Comparison of ENCODE assay signal across 13 cellular contexts in genomic region chr10:21926949-21927348, GRCh38.
A peak's percentile ranks its signal among the peaks of the same experiment; 100 is the strongest.
DNase-seq lines count a peak whose midpoint lies in the region; ATAC-seq, FAIRE-seq and TF ChIP-seq lines count a peak whose summit lies in the region.
"Had no signal": no experiment of that assay in that cellular context is flagged by ENCODE, and none has a peak within 500 bp of the region (broad histone marks: within the 10 kb centered on the region; RNA-seq: fewer than 3 reads in every experiment).

No MANE protein-coding gene starts in this region.

- RAD21 ChIA-PET in HCT116 (lab: Charles Lee; ENCODE audit: low non-redundant PET in 1 of 2, low total read pairs in 2 of 2, uncharacterized antibody in 2 of 2, unreplicated experiment in 2 of 2), result no interaction called here

- peaks cover 4% of the 10 kb centered on the region; the same call in 1 of the 2 replicates for H3K79me2 ChIP-seq in HCT116 (ENCODE audit: insufficient read depth, low read length)

- TF ChIP-seq RAD21 in A549 (conservative IDR thresholded peaks at IDR 0.05 in 1 of 2, IDR thresholded peaks at IDR 0.05 in 1 of 2), result no peak
- TF ChIP-seq RAD21 in HCT116 (IDR thresholded peaks at IDR 0.05; ENCODE audit: low read depth), result no peak

- H2AFZ ChIP-seq in HCT116 (ENCODE audit: low read depth, low read length, poor library complexity, severe bottlenecking), result no peak overlapping the region

- DNase-seq in A549 (ENCODE audit: low read depth in 1 of 2, low spot score in 1 of 2) (peak; percentile 29 to 74), HCT116 (ENCODE audit: low read depth, low spot score) (no peak), islet precursor cell (peak; percentile 57), amygdala (lab: John Stamatoyannopoulos, UW) (no peak), anterior cingulate cortex (lab: John Stamatoyannopoulos, UW) (no peak)
- no peak for DNase-seq in stimulated activated effector memory CD8-positive, alpha-beta T cell treated with anti-CD3 and anti-CD28 coated beads, Interleukin-12 subunit alpha, Interleukin-12 subunit beta, amount 100 ng/mL, for 72 hours (ENCODE audit: low spot score in 2 of 2)
- no peak for DNase-seq in activated T-cell treated with anti-CD3 and anti-CD28 coated beads, Interleukin-2, amount 50 U/mL, for 24 hours
- DNase-seq: CD4-positive, alpha-beta memory T cell; NCI-H345; substantia nigra had no signal

- 0 out of 5 replicates have a peak, but pooled peaks of 1 of the 2 experiments have one; percentile 18 for TF ChIP-seq EP300 in A549 (IDR thresholded peaks at IDR 0.05)

- POLR2A ChIA-PET in A549 (lab: Yijun Ruan, JAX) (no interaction called here), HCT116 (lab: Charles Lee) (no interaction called here)

- intact Hi-C loops in HCT116 (cut with micrococcal nuclease), result no loop called here

- WGBS in A549 (ENCODE audit: missing lambda C conversion rate), result 8% methylated on average over 2 of the region's 2 CpGs

- no peak overlapping the region for H3K4me3 Mint-ChIP-seq in stimulated activated effector memory CD8-positive, alpha-beta T cell treated with anti-CD3 and anti-CD28 coated beads, Interleukin-12 subunit alpha, Interleukin-12 subunit beta, amount 100 ng/mL, for 72 hours
- H3K4me3 Mint-ChIP-seq in activated T-cell treated with anti-CD3 and anti-CD28 coated beads, Interleukin-2, amount 50 U/mL, for 24 hours, result no peak overlapping the region
- H3K4me3 Mint-ChIP-seq: activated naive CD8-positive, alpha-beta T cell; CD4-positive, alpha-beta memory T cell had no signal

- peaks cover 6% of the 10 kb centered on the region for H3K36me3 Mint-ChIP-seq in stimulated activated effector memory CD8-positive, alpha-beta T cell treated with anti-CD3 and anti-CD28 coated beads, Interleukin-12 subunit alpha, Interleukin-12 subunit beta, amount 100 ng/mL, for 72 hours
- H3K36me3 Mint-ChIP-seq in activated T-cell treated with anti-CD3 and anti-CD28 coated beads, Interleukin-2, amount 50 U/mL, for 24 hours (ENCODE audit: low read depth), result peaks cover 10% of the 10 kb centered on the region

- H3K9me2 ChIP-seq in HCT116 (ENCODE audit: insufficient read depth), result no peaks in the 10 kb centered on the region

- no peak for TF ChIP-seq CTCF in A549 (IDR thresholded peaks at IDR 0.05)
- no peak for TF ChIP-seq CTCF in HCT116 (IDR thresholded peaks at IDR 0.05 in 2 of 3, conservative IDR thresholded peaks at IDR 0.05 in 1 of 3; ENCODE audit: borderline replicate concordance in 1 of 3, insufficient read depth in 1 of 3, low read depth in 2 of 3, low read length in 2 of 3)

- H3K4me1 ChIP-seq in A549 (peaks cover 37% of the 10 kb centered on the region), HCT116 (ENCODE audit: control insufficient read depth in 1 of 2, insufficient read depth in 2 of 2, low read length in 2 of 2) (peaks cover 2 to 12% of the 10 kb centered on the region in 2 experiments; a peak in 3 of 4 replicates)

- no peaks in the 10 kb centered on the region for H3K27me3 Mint-ChIP-seq in activated T-cell treated with anti-CD3 and anti-CD28 coated beads, Interleukin-2, amount 50 U/mL, for 24 hours
- H3K27me3 Mint-ChIP-seq: activated naive CD8-positive, alpha-beta T cell; CD4-positive, alpha-beta memory T cell had no signal

- H3K27ac Mint-ChIP-seq in stimulated activated effector memory CD8-positive, alpha-beta T cell treated with anti-CD3 and anti-CD28 coated beads, Interleukin-12 subunit alpha, Interleukin-12 subunit beta, amount 100 ng/mL, for 72 hours, result no peak overlapping the region
- no peak overlapping the region for H3K27ac Mint-ChIP-seq in activated T-cell treated with anti-CD3 and anti-CD28 coated beads, Interleukin-2, amount 50 U/mL, for 24 hours
- H3K27ac Mint-ChIP-seq: activated naive CD8-positive, alpha-beta T cell had no signal

- TF ChIP-seq POLR2A in A549 (IDR thresholded peaks at IDR 0.05; ENCODE audit: low read length), result no peak
- no peak for TF ChIP-seq POLR2A in HCT116 (IDR thresholded peaks at IDR 0.05; ENCODE audit: borderline replicate concordance, extremely low read depth, insufficient read depth, insufficient read length)

- no peaks in the 10 kb centered on the region for H4K20me1 ChIP-seq in HCT116 (ENCODE audit: insufficient read depth)

- no peaks in the 10 kb centered on the region for H3K27me3 ChIP-seq in HCT116 (ENCODE audit: insufficient read depth, low read length)

- ATAC-seq in A549, result peak; percentile 73 to 79; a peak in 5 of 6 replicates
- peak; percentile 47; the same call in 1 of the 2 replicates for ATAC-seq in HCT116
- no peak for ATAC-seq in stimulated activated effector memory CD8-positive, alpha-beta T cell treated with anti-CD3 and anti-CD28 coated beads, Interleukin-12 subunit alpha, Interleukin-12 subunit beta, amount 100 ng/mL, for 72 hours

- H3K4me2 ChIP-seq in A549, result peak overlapping the region; percentile 72
- H3K4me2 ChIP-seq in HCT116 (ENCODE audit: low read length), result peak overlapping the region; percentile 4; the same call in 1 of the 2 replicates

- no TSS peak for BruUV-seq in HCT116 (replicated peaks; lab: Mats Ljungman, UMichigan)

- H3K4me1 Mint-ChIP-seq in stimulated activated effector memory CD8-positive, alpha-beta T cell treated with anti-CD3 and anti-CD28 coated beads, Interleukin-12 subunit alpha, Interleukin-12 subunit beta, amount 100 ng/mL, for 72 hours, result no peaks in the 10 kb centered on the region
- H3K4me1 Mint-ChIP-seq in activated T-cell treated with anti-CD3 and anti-CD28 coated beads, Interleukin-2, amount 50 U/mL, for 24 hours (ENCODE audit: low read depth), result peaks cover 2% of the 10 kb centered on the region

- no peak overlapping the region for H3K9ac ChIP-seq in HCT116 (ENCODE audit: low read length)

- H3K4me3 ChIP-seq in A549 (no peak overlapping the region), HCT116 (replicated peaks in 1 of 2; ENCODE audit: low read depth in 1 of 2, low read length in 2 of 2) (no peak overlapping the region)
- H3K4me3 ChIP-seq: skin epidermis had no signal

- H3K27ac ChIP-seq in A549 (peak overlapping the region in 1 of 2 experiments; percentile 61; a peak in 3 of 6 replicates), HCT116 (ENCODE audit: low read depth, low read length) (no peak overlapping the region)

- no peaks in the 10 kb centered on the region for H3K36me3 ChIP-seq in HCT116 (ENCODE audit: control insufficient read depth in 1 of 2, insufficient read depth in 2 of 2, low read length in 2 of 2)

- no peaks in the 10 kb centered on the region for H3K9me3 Mint-ChIP-seq in stimulated activated effector memory CD8-positive, alpha-beta T cell treated with anti-CD3 and anti-CD28 coated beads, Interleukin-12 subunit alpha, Interleukin-12 subunit beta, amount 100 ng/mL, for 72 hours
- no peaks in the 10 kb centered on the region for H3K9me3 Mint-ChIP-seq in activated T-cell treated with anti-CD3 and anti-CD28 coated beads, Interleukin-2, amount 50 U/mL, for 24 hours
- H3K9me3 Mint-ChIP-seq: CD4-positive, alpha-beta memory T cell had no signal

- FAIRE-seq in A549 (lab: Jason Lieb, UNC), result peak; percentile 87
- peak; percentile 99 for FAIRE-seq in TTC549 (lab: Jason Lieb, UNC)

- CTCF ChIA-PET in A549 (lab: Yijun Ruan, JAX), result interaction anchor here (1.2 to 1.7 kb wide), 2 partner anchors 25 to 431 kb away, joined by 4 to 5 read pairs; no protein-coding TSS in a partner anchor
- CTCF ChIA-PET in HCT116 (lab: Charles Lee), result no interaction called here

- H3K9me3 ChIP-seq in A549 (no peaks in the 10 kb centered on the region), HCT116 (ENCODE audit: control insufficient read depth in 1 of 2, insufficient read depth in 1 of 2, low read depth in 1 of 2, low read length in 2 of 2) (no peaks in the 10 kb centered on the region)

TF ChIP-seq in A549, 52 proteins besides CTCF, POLR2A, EP300 and RAD21 (continues in another document):
- no peak for TF ChIP-seq BCL3 (IDR thresholded peaks at IDR 0.05)
- TF ChIP-seq USF2 (IDR thresholded peaks at IDR 0.05), result no peak
- TF ChIP-seq FOSL2 (IDR thresholded peaks at IDR 0.05), result no peak
- no peak for TF ChIP-seq FOSL2 (CRISPR knock-in tag; IDR thresholded peaks at IDR 0.05)
- peak in 1 of 2 experiments; percentile 62; a peak in 1 of 4 replicates for TF ChIP-seq CEBPB (IDR thresholded peaks at IDR 0.05)

TF ChIP-seq in HCT116, 20 proteins besides CTCF, POLR2A, EP300 and RAD21:
- TF ChIP-seq SRF (IDR thresholded peaks at IDR 0.05; ENCODE audit: low read depth) (no peak), EZH2phosphoT487 (IDR thresholded peaks at IDR 0.05; ENCODE audit: borderline replicate concordance) (no peak), ZNF274 (IDR thresholded peaks at IDR 0.05; ENCODE audit: low read depth, low read length) (no peak), SIN3A (IDR thresholded peaks at IDR 0.05; ENCODE audit: low read depth) (no peak), CEBPB (IDR thresholded peaks at IDR 0.05; ENCODE audit: low read depth) (no peak), JUND (IDR thresholded peaks at IDR 0.05) (no peak), YY1 (IDR thresholded peaks at IDR 0.05; ENCODE audit: extremely low read depth, insufficient replicate concordance, low read depth, low read length) (no peak), ATF3 (IDR thresholded peaks at IDR 0.05) (no peak), FOSL1 (IDR thresholded peaks at IDR 0.05; ENCODE audit: low read depth) (no peak), ZFX (IDR thresholded peaks at IDR 0.05) (no peak), POLR2AphosphoS5 (IDR thresholded peaks at IDR 0.05; ENCODE audit: low read depth, low read length) (no peak), EGR1 (IDR thresholded peaks at IDR 0.05; ENCODE audit: low read depth) (no peak), ZBTB33 (IDR thresholded peaks at IDR 0.05; ENCODE audit: extremely low read depth, insufficient replicate concordance, low read length) (no peak), SP1 (IDR thresholded peaks at IDR 0.05; ENCODE audit: low read depth) (no peak), CBX3 (IDR thresholded peaks at IDR 0.05; ENCODE audit: low read depth) (no peak)

Comparison
In these comparisons a context has a peak if more than half of its experiments do, and no peak if none do; other contexts are left out.
1. DNase-seq: peak in A549 (2 of 2) and islet precursor cell (single experiment); none in HCT116 (single experiment), stimulated activated effector memory CD8-positive, alpha-beta T cell treated with anti-CD3 and anti-CD28 coated beads, Interleukin-12 subunit alpha, Interleukin-12 subunit beta, amount 100 ng/mL, for 72 hours (0 of 2), amygdala (0 of 56), activated T-cell treated with anti-CD3 and anti-CD28 coated beads, Interleukin-2, amount 50 U/mL, for 24 hours (single experiment) and anterior cingulate cortex (0 of 58).